26 cellular contexts compared by ENCODE assay signal in genomic region chr9:127923046-127923445, GRCh38. TPM values are rescaled to one million over a fixed set of nuclear protein-coding genes. Genes with fewer than 3 reads are reported as not detected.
DNase-seq lines count a peak whose midpoint lies in the region; ATAC-seq and TF ChIP-seq lines count a peak whose summit lies in the region.
"Had no signal": no experiment of that assay in that cellular context is flagged by ENCODE, and none has a peak within 500 bp of the region (broad histone marks: within the 10 kb centered on the region; RNA-seq: fewer than 3 reads in every experiment).

No MANE protein-coding gene starts in this region.

- H3K79me1 ChIP-seq in IMR-90 (ENCODE audit: low read depth in 1 of 2, low read length in 2 of 2) = peaks cover 0 to 5% of the 10 kb centered on the region in 2 experiments; a peak in 1 of 4 replicates

- H3K36me3 ChIP-seq in BE2C (no peaks in the 10 kb centered on the region), IMR-90 (ENCODE audit: control insufficient read depth, insufficient read depth, low read length) (no peaks in the 10 kb centered on the region), thyroid gland (no peaks in the 10 kb centered on the region)

- H3K4ac ChIP-seq in IMR-90 (ENCODE audit: low read depth, low read length) = peak overlapping the region; percentile 88

- TF ChIP-seq CTCF in BE2C (IDR thresholded peaks at IDR 0.05; ENCODE audit: low read depth, low read length) = no peak
- no peak for TF ChIP-seq CTCF in IMR-90 (conservative IDR thresholded peaks at IDR 0.05; ENCODE audit: low read depth, low read length)
- no peak for TF ChIP-seq CTCF in WTC11 (IDR thresholded peaks at IDR 0.05)
- TF ChIP-seq CTCF in neural crest cell (conservative IDR thresholded peaks at IDR 0.05) = no peak
- TF ChIP-seq CTCF in foreskin fibroblast (IDR thresholded peaks at IDR 0.05; ENCODE audit: low read depth, low read length) = no peak
- no peak for TF ChIP-seq CTCF in thyroid gland (IDR thresholded peaks at IDR 0.05)

- no peaks in the 10 kb centered on the region for H3K9me3 ChIP-seq in BE2C
- H3K9me3 ChIP-seq in IMR-90 (ENCODE audit: control insufficient read depth, insufficient read depth, low read length) = no peaks in the 10 kb centered on the region
- no peaks in the 10 kb centered on the region for H3K9me3 ChIP-seq in thyroid gland

- H4K20me1 ChIP-seq in IMR-90 (ENCODE audit: insufficient read depth, low read length) = peaks cover 6% of the 10 kb centered on the region

- H2BK15ac ChIP-seq in IMR-90 (ENCODE audit: low read depth, low read length) = peak overlapping the region; percentile 92; the same call in 2 of the 3 replicates

- no peak overlapping the region for H2AK9ac ChIP-seq in IMR-90 (replicated peaks; ENCODE audit: low read depth, low read length, poor library complexity)

- POLR2A ChIA-PET in IMR-90 (lab: Charles Lee; ENCODE audit: unreplicated experiment) (no interaction called here), WTC11 (lab: Charles Lee) (no interaction called here)

- ATAC-seq in IMR-90 (ENCODE audit: low read depth) (no peak), WTC11 (0 out of 2 replicates have a peak, but pooled peaks have one; percentile 6)
- ATAC-seq: activated CD4-positive, CD25-positive, alpha-beta regulatory T cell treated with anti-CD3 and anti-CD28 coated beads, Interleukin-2, amount 50 U/mL, for 24 hours; Panc1; sciatic nerve; stimulated activated memory B cell treated with anti-CD40 and anti-IgM and Interleukin-4, amounts not matched to agents 10 μg/mL and 1 μg/mL and 100 μg/mL, for 72 hours had no signal

- peak overlapping the region; percentile 93 for H2AK5ac ChIP-seq in IMR-90 (ENCODE audit: low read depth, low read length)

- H3K4me2 ChIP-seq in IMR-90 (ENCODE audit: low read depth, low read length) = no peak overlapping the region

- peaks cover 13% of the 10 kb centered on the region for H3K4me1 ChIP-seq in BE2C
- H3K4me1 ChIP-seq in IMR-90 (ENCODE audit: control insufficient read depth, insufficient read depth, low read length) = peaks cover 17% of the 10 kb centered on the region
- peaks cover 14 to 35% of the 10 kb centered on the region in 2 donors for H3K4me1 ChIP-seq in thyroid gland

- peaks cover 16% of the 10 kb centered on the region for H3K27me3 Mint-ChIP-seq in WTC11 (ENCODE audit: low read depth)
- peaks cover 64% of the 10 kb centered on the region for H3K27me3 Mint-ChIP-seq in neural crest cell (ENCODE audit: low read depth)

- H4K5ac ChIP-seq in IMR-90 (ENCODE audit: low read depth, low read length) = no peak overlapping the region

- dilution Hi-C loops in IMR-90 (cut with HindIII; ENCODE audit: low sequenced_read_pairs, unreplicated experiment) = no loop called here

- intact Hi-C loops in IMR-90 (cut with micrococcal nuclease) = loop anchor here (10.0 kb wide), 2 partner anchors 418 to 718 kb away; no protein-coding TSS in a partner anchor
- intact Hi-C loops in thyroid gland (cut with DNase I) = loop anchor here (5.0 to 10.0 kb wide), 2 partner anchors 331 to 418 kb away; no protein-coding TSS in a partner anchor

- H3K56ac ChIP-seq in IMR-90 (ENCODE audit: extremely low read depth, insufficient read depth, low read length) = no peak overlapping the region

- DNase-seq in BE2C (peak; percentile 61), IMR-90 (no peak), WTC11 (ENCODE audit: low spot score) (peak; percentile 52), neural crest cell (ENCODE audit: low read depth, low spot score) (no peak), foreskin fibroblast (no peak), DMS153 treated with DMSO at 0.1 percent for 48 hours (lab: John Stamatoyannopoulos, UW; ENCODE audit: unreplicated experiment) (no peak), thyroid gland (no peak), OCI-M1 (lab: John Stamatoyannopoulos, UW) (no peak)
- DNase-seq: activated CD8-positive, alpha-beta memory T cell treated with anti-CD3 and anti-CD28 coated beads for 24 hours; activated naive CD4-positive, alpha-beta T cell treated with anti-CD3 and anti-CD28 coated beads, Interleukin-2, amount 10 ng/mL, durations not matched to agents 7 days and 5 days; activated T-cell treated with anti-CD3 and anti-CD28 coated beads, Interleukin-2, amount 50 U/mL, for 48 hours; CD8-positive, alpha-beta memory T cell; central memory CD4-positive, alpha-beta T cell; DMS79 treated with DMSO at 0.1 percent for 48 hours; dorsolateral prefrontal cortex; erythroblast; mesendoderm; naive B cell; NCI-H1436; T-helper 9 cell had no signal

- H3K9ac ChIP-seq in IMR-90 (ENCODE audit: low read depth, low read length) = no peak overlapping the region
- H3K9ac ChIP-seq: parathyroid adenoma had no signal

- peak overlapping the region; percentile 76; the same call in 1 of the 2 replicates for H4K91ac ChIP-seq in IMR-90 (ENCODE audit: insufficient read depth, low read depth, low read length)

- H3K18ac ChIP-seq in IMR-90 (ENCODE audit: low read depth, low read length) = no peak overlapping the region; the same call in 1 of the 2 replicates

- TF ChIP-seq POLR2A in IMR-90 (IDR thresholded peaks at IDR 0.05; ENCODE audit: low read depth, low read length) (no peak), thyroid gland (IDR thresholded peaks at IDR 0.05) (no peak)

- in situ Hi-C loops in IMR-90 (cut with MboI; ENCODE audit: low sequenced_read_pairs) = loop anchor here (5.0 kb wide), 1 partner anchor 336 kb away; no protein-coding TSS in a partner anchor

- H3K4me3 Mint-ChIP-seq in WTC11 (no peak overlapping the region), neural crest cell (peak overlapping the region; percentile 61)
- H3K4me3 Mint-ChIP-seq: activated naive CD4-positive, alpha-beta T cell treated with anti-CD3 and anti-CD28 coated beads, Interleukin-2, amount 10 ng/mL, durations not matched to agents 7 days and 5 days; CD8-positive, alpha-beta memory T cell; stimulated activated memory B cell treated with anti-CD40 and anti-IgM and Interleukin-4, amounts not matched to agents 10 μg/mL and 1 μg/mL and 100 μg/mL, for 72 hours had no signal

- peak overlapping the region; percentile 86 for H2BK5ac ChIP-seq in IMR-90 (ENCODE audit: low read depth, low read length, poor library complexity, severe bottlenecking)

- peak overlapping the region; percentile 81 for H2BK120ac ChIP-seq in IMR-90 (ENCODE audit: low read depth, low read length)

- H3K14ac ChIP-seq in IMR-90 (replicated peaks; ENCODE audit: low read depth, low read length) = peak overlapping the region; percentile 80; the same call in 1 of the 2 replicates

- H3K27ac Mint-ChIP-seq in WTC11 (no peak overlapping the region), neural crest cell (ENCODE audit: unreplicated experiment) (no peak overlapping the region)
- H3K27ac Mint-ChIP-seq: CD8-positive, alpha-beta memory T cell; stimulated activated memory B cell treated with anti-CD40 and anti-IgM and Interleukin-4, amounts not matched to agents 10 μg/mL and 1 μg/mL and 100 μg/mL, for 72 hours had no signal

- no peak for TF ChIP-seq RAD21 in IMR-90 (IDR thresholded peaks at IDR 0.05; ENCODE audit: low read length)

- no peak overlapping the region; the same call in 1 of the 2 replicates for H3K23ac ChIP-seq in IMR-90 (ENCODE audit: low read depth, low read length)

- peak overlapping the region; percentile 34 to 79; a peak in 2 of 4 replicates for H4K8ac ChIP-seq in IMR-90 (ENCODE audit: low read depth in 2 of 2, low read length in 2 of 2)

- H3K4me1 Mint-ChIP-seq in WTC11 = 0 out of 2 replicates have a peak, but pooled peaks cover 6% of the 10 kb centered on the region
- H3K4me1 Mint-ChIP-seq in neural crest cell = peaks cover 8% of the 10 kb centered on the region

- no peak overlapping the region for H3K4me3 ChIP-seq in BE2C (ENCODE audit: low read depth, low read length)
- H3K4me3 ChIP-seq in IMR-90 (ENCODE audit: insufficient read depth, low read depth, low read length) = no peak overlapping the region
- no peak overlapping the region for H3K4me3 ChIP-seq in foreskin fibroblast (ENCODE audit: low read depth in 1 of 2, low read length in 2 of 2)
- H3K4me3 ChIP-seq in thyroid gland (replicated peaks in 1 of 3) = no peak overlapping the region
- H3K4me3 ChIP-seq: dorsolateral prefrontal cortex, SK-N-MC had no signal

- H3K36me3 Mint-ChIP-seq in WTC11 (no peaks in the 10 kb centered on the region; the same call in 1 of the 2 replicates), neural crest cell (ENCODE audit: low read depth) (no peaks in the 10 kb centered on the region)
- H3K36me3 Mint-ChIP-seq: activated naive CD4-positive, alpha-beta T cell treated with anti-CD3 and anti-CD28 coated beads, Interleukin-2, amount 10 ng/mL, durations not matched to agents 7 days and 5 days; CD8-positive, alpha-beta memory T cell; naive B cell had no signal

- CTCF ChIA-PET in IMR-90 (lab: Yijun Ruan, JAX) = no interaction called here
- CTCF ChIA-PET in WTC11 (lab: Charles Lee) = interaction anchor here (0.6 to 2.4 kb wide), 11 partner anchors 19 to 699 kb away, joined by 3 to 15 read pairs (median 7); partner anchors contain the start of genes NAIF1 and TOR2A

- no peaks in the 10 kb centered on the region for H3K9me3 Mint-ChIP-seq in WTC11
- H3K9me3 Mint-ChIP-seq in neural crest cell = no peaks in the 10 kb centered on the region
- H3K9me3 Mint-ChIP-seq: activated naive CD4-positive, alpha-beta T cell treated with anti-CD3 and anti-CD28 coated beads, Interleukin-2, amount 10 ng/mL, durations not matched to agents 7 days and 5 days; CD8-positive, alpha-beta memory T cell; naive B cell; stimulated activated memory B cell treated with anti-CD40 and anti-IgM and Interleukin-4, amounts not matched to agents 10 μg/mL and 1 μg/mL and 100 μg/mL, for 72 hours had no signal

- H2AFZ ChIP-seq in IMR-90 (replicated peaks; ENCODE audit: low read length, poor library complexity) = peak overlapping the region; percentile 86
- H2AFZ ChIP-seq: parathyroid adenoma had no signal

- peaks cover 19% of the 10 kb centered on the region for H3K9me1 ChIP-seq in IMR-90 (ENCODE audit: insufficient read depth, low read length)

- H3K27ac ChIP-seq in IMR-90 (ENCODE audit: insufficient read depth, low read length) (peak overlapping the region; percentile 62; the same call in 1 of the 2 replicates), thyroid gland (no peak overlapping the region)
- H3K27ac ChIP-seq: dorsolateral prefrontal cortex, parathyroid adenoma, SK-N-MC had no signal

- H3K27me3 ChIP-seq in BE2C (peaks cover 4% of the 10 kb centered on the region; the same call in 1 of the 2 replicates), IMR-90 (ENCODE audit: control insufficient read depth, insufficient read depth, low read length) (no peaks in the 10 kb centered on the region), thyroid gland (no peaks in the 10 kb centered on the region)

- no TSS peak for BruUV-seq in IMR-90 (replicated peaks; lab: Mats Ljungman, UMichigan)

- 53% methylated on average over 4 of the region's 6 CpGs; no CpG with 5 or more reads in 1 of the 2 experiments for WGBS in IMR-90 (ENCODE audit: extremely low coverage in 2 of 2, insufficient read length in 1 of 2), 2 experiments
- 75 to 90% methylated on average over 2 to 6 of the region's 6 CpGs for WGBS in thyroid gland, 2 donors

- H2BK20ac ChIP-seq in IMR-90 (ENCODE audit: low read depth, low read length) = peak overlapping the region; percentile 85; the same call in 1 of the 2 replicates

RNA-seq across cellular contexts. Expression of gene ST6GALNAC4, which starts 6.2 kb away (rescaled TPM):
- 39.4 TPM for polyA plus RNA-seq in BE2C (2012; ENCODE audit: insufficient read depth, insufficient read length, low read depth)
- total RNA-seq in IMR-90 (2012; rRNA removed) = 11.9 and 12.5 TPM in 2 replicates
- 32.9 and 42.2 TPM in 2 replicates for polyA plus RNA-seq in IMR-90 (2012; rRNA removed)
- 18.6 and 48.3 TPM in 2 replicates for polyA plus RNA-seq in IMR-90 (2012; cell fraction: cytosol; rRNA removed)
- polyA plus RNA-seq in IMR-90 (2012; cell fraction: nucleus; rRNA removed; ENCODE audit: low replicate concordance) = 25.4 and 59.2 TPM in 2 replicates
- total RNA-seq in WTC11 (2021) = 25.1 to 25.7 TPM (median 25.4 TPM) in 3 replicates
- total RNA-seq in neural crest cell = 12.6 and 14.5 TPM in 2 replicates
- total RNA-seq in thyroid gland = 10 to 100 TPM in 3 of 4 donors, 1 to 10 TPM in 1; 8.9 to 27.4 (median 19.1) TPM

RNA-seq across cellular contexts. Expression of gene PIP5KL1, which starts 7.5 kb away (rescaled TPM):
- 0.74 TPM for polyA plus RNA-seq in BE2C (2012; ENCODE audit: insufficient read depth, insufficient read length, low read depth)
- total RNA-seq in IMR-90 (2012; rRNA removed) (0.28 and 0.36 TPM in 2 replicates), WTC11 (2021) (15.8 to 20.2 TPM (median 16.8 TPM) in 3 replicates), neural crest cell (2.6 and 3.4 TPM in 2 replicates), thyroid gland (1 to 10 TPM in 3 of 4 donors, not detected in 1; 1.0 to 5.2 (median 1.6) TPM)
- 2.7 and 3.6 TPM in 2 replicates for polyA plus RNA-seq in IMR-90 (2012; rRNA removed)
- 2.5 and 3.4 TPM in 2 replicates for polyA plus RNA-seq in IMR-90 (2012; cell fraction: cytosol; rRNA removed)
- polyA plus RNA-seq in IMR-90 (2012; cell fraction: nucleus; rRNA removed; ENCODE audit: low replicate concordance) = 22.0 and 36.8 TPM in 2 replicates

RNA-seq across cellular contexts. Expression of gene DPM2, which starts 14.6 kb away (rescaled TPM):
- 137 TPM for polyA plus RNA-seq in BE2C (2012; ENCODE audit: insufficient read depth, insufficient read length, low read depth)
- total RNA-seq in IMR-90 (2012; rRNA removed) = 10.8 TPM in 2 replicates
- 60.6 and 60.9 TPM in 2 replicates for polyA plus RNA-seq in IMR-90 (2012; rRNA removed)
- polyA plus RNA-seq in IMR-90 (2012; cell fraction: cytosol; rRNA removed) = 40.8 and 52.3 TPM in 2 replicates
- polyA plus RNA-seq in IMR-90 (2012; cell fraction: nucleus; rRNA removed; ENCODE audit: low replicate concordance) = 40.3 and 50.7 TPM in 2 replicates
- total RNA-seq in WTC11 (2021) = 53.3 to 58.2 TPM (median 56.1 TPM) in 3 replicates
- total RNA-seq in neural crest cell = 52.2 and 59.1 TPM in 2 replicates
- total RNA-seq in thyroid gland = 10 to 100 TPM; 17.3 to 43.3 (median 35.5) TPM

RNA-seq across cellular contexts. Expression of gene ST6GALNAC6, which starts 23.6 kb away (rescaled TPM):
- polyA plus RNA-seq in BE2C (2012; ENCODE audit: insufficient read depth, insufficient read length, low read depth) = 40.4 TPM
- 35.3 and 35.7 TPM in 2 replicates for total RNA-seq in IMR-90 (2012; rRNA removed)
- 47.6 and 48.6 TPM in 2 replicates for polyA plus RNA-seq in IMR-90 (2012; rRNA removed)
- polyA plus RNA-seq in IMR-90 (2012; cell fraction: cytosol; rRNA removed) = 41.6 and 60.0 TPM in 2 replicates
- polyA plus RNA-seq in IMR-90 (2012; cell fraction: nucleus; rRNA removed; ENCODE audit: low replicate concordance) = 105 and 190 TPM in 2 replicates
- 45.1 to 47.5 TPM (median 45.3 TPM) in 3 replicates for total RNA-seq in WTC11 (2021)
- 25.4 and 27.4 TPM in 2 replicates for total RNA-seq in neural crest cell
- total RNA-seq in thyroid gland = 100 to 1,000 TPM in 1 of 4 donors, 10 to 100 TPM in 3; 39.2 to 124 (median 50.8) TPM

RNA-seq across cellular contexts. Expression of gene AK1, which starts 45.6 kb away (rescaled TPM):
- polyA plus RNA-seq in BE2C (2012; ENCODE audit: insufficient read depth, insufficient read length, low read depth) = 236 TPM
- total RNA-seq in IMR-90 (2012; rRNA removed) (44.8 and 51.4 TPM in 2 replicates), WTC11 (2021) (27.5 to 34.9 TPM (median 34.4 TPM) in 3 replicates), neural crest cell (39.6 and 45.5 TPM in 2 replicates), thyroid gland (10 to 100 TPM; 56.3 to 98.9 (median 86.3) TPM)
- polyA plus RNA-seq in IMR-90 (2012; rRNA removed) = 119 and 126 TPM in 2 replicates
- polyA plus RNA-seq in IMR-90 (2012; cell fraction: cytosol; rRNA removed) = 146 and 387 TPM in 2 replicates
- polyA plus RNA-seq in IMR-90 (2012; cell fraction: nucleus; rRNA removed; ENCODE audit: low replicate concordance) = 158 and 207 TPM in 2 replicates

Comparison
In these comparisons a context has a peak if more than half of its experiments do, and no peak if none do; other contexts are left out.
1. DNase-seq: peak in BE2C (single experiment) and WTC11 (single experiment); none in IMR-90 (single experiment), neural crest cell (single experiment), foreskin fibroblast (0 of 2), DMS153 treated with DMSO at 0.1 percent for 48 hours (single experiment), thyroid gland (0 of 2) and OCI-M1 (single experiment).